ENCODE assay signal across 3 cellular contexts in the genomic region with DNA sequence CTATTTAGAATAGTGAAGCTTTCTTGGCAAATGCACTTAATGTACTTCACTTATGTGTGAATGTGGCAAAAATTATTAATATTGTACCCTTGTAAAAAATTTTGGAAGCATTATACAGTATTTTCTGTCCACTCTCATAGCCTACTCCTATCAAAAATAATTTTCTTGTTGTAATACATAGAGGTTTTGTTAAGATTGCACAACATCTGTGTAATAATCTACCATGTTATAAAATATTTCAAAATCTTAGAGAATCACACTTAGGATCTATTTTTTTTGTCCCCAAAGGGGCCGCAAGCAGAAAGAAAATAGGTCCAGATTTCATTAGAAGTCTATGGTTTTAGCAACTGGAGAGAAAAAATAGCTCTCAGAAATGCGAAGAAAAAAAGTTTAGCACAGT.
TF ChIP-seq lines count a peak whose summit lies in the region.

No MANE protein-coding gene starts in this region.

TF ChIP-seq in HepG2, 621 proteins besides CTCF, POLR2A, EP300 and RAD21:
- TF ChIP-seq CEBPB (IDR thresholded peaks at IDR 0.05; ENCODE audit: borderline replicate concordance, low read depth, low read length) (0 out of 2 replicates have a peak, but pooled peaks have one; percentile 51), ZNF20 (CRISPR knock-in tag; IDR thresholded peaks at IDR 0.05) (no peak), MZF1 (CRISPR knock-in tag; IDR thresholded peaks at IDR 0.05; ENCODE audit: borderline replicate concordance) (no peak)

TF ChIP-seq in IMR-90, 13 proteins besides CTCF, POLR2A, EP300 and RAD21:
- TF ChIP-seq MXI1 (IDR thresholded peaks at IDR 0.05; ENCODE audit: borderline replicate concordance, low read depth, low read length) (no peak), NFE2L2 (IDR thresholded peaks at IDR 0.05; ENCODE audit: low read depth, low read length) (no peak), BHLHE40 (IDR thresholded peaks at IDR 0.05; ENCODE audit: low read depth, low read length) (no peak), CEBPB (IDR thresholded peaks at IDR 0.05; ENCODE audit: low read depth, low read length) (0 out of 2 replicates have a peak, but pooled peaks have one; percentile 24)

TF ChIP-seq in K562, 482 proteins besides CTCF, POLR2A, EP300 and RAD21:
- TF ChIP-seq, protein P1, sequence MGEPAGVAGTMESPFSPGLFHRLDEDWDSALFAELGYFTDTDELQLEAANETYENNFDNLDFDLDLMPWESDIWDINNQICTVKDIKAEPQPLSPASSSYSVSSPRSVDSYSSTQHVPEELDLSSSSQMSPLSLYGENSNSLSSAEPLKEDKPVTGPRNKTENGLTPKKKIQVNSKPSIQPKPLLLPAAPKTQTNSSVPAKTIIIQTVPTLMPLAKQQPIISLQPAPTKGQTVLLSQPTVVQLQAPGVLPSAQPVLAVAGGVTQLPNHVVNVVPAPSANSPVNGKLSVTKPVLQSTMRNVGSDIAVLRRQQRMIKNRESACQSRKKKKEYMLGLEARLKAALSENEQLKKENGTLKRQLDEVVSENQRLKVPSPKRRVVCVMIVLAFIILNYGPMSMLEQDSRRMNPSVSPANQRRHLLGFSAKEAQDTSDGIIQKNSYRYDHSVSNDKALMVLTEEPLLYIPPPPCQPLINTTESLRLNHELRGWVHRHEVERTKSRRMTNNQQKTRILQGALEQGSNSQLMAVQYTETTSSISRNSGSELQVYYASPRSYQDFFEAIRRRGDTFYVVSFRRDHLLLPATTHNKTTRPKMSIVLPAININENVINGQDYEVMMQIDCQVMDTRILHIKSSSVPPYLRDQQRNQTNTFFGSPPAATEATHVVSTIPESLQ (CRISPR knock-in tag; IDR thresholded peaks at IDR 0.05) = no peak
- TF ChIP-seq NELFE (IDR thresholded peaks at IDR 0.05; ENCODE audit: insufficient read depth, insufficient read length) (no peak), CEBPG (CRISPR knock-in tag; IDR thresholded peaks at IDR 0.05) (no peak), CEBPG (tag; conservative IDR thresholded peaks at IDR 0.05 in 1 of 2, IDR thresholded peaks at IDR 0.05 in 1 of 2) (peak; percentile 48 to 72; a peak in 3 of 4 replicates), ZNF280B (CRISPR knock-in tag; IDR thresholded peaks at IDR 0.05) (no peak), CHD1 (IDR thresholded peaks at IDR 0.05; ENCODE audit: low read length) (no peak), HNRNPLL (IDR thresholded peaks at IDR 0.05; ENCODE audit: low read depth, low read length, poor library complexity, severe bottlenecking) (no peak), SRSF3 (IDR thresholded peaks at IDR 0.05; ENCODE audit: insufficient read depth, low read length) (no peak), CEBPB (tag; IDR thresholded peaks at IDR 0.05) (peak; percentile 74)
- TF ChIP-seq, protein P2, sequence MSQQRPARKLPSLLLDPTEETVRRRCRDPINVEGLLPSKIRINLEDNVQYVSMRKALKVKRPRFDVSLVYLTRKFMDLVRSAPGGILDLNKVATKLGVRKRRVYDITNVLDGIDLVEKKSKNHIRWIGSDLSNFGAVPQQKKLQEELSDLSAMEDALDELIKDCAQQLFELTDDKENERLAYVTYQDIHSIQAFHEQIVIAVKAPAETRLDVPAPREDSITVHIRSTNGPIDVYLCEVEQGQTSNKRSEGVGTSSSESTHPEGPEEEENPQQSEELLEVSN (IDR thresholded peaks at IDR 0.05; ENCODE audit: borderline replicate concordance in 1 of 2, extremely low read depth in 1 of 2, insufficient read depth in 1 of 2, insufficient read length in 1 of 2, low read depth in 1 of 2, low read length in 1 of 2, poor library complexity in 1 of 2, severe bottlenecking in 1 of 2) = no peak
TF ChIP-seq in K562: peak in this region for 2.
